In genomic region chr17:41777579-41778188, GRCh38 we compare ENCODE assay signal across 1 cellular context.
TF ChIP-seq lines count a peak whose summit lies in the region.

No MANE protein-coding gene starts in this region.

TF ChIP-seq in WTC11, 78 proteins besides CTCF, POLR2A, EP300 and RAD21 (continued from another document):
- TF ChIP-seq, protein P1, sequence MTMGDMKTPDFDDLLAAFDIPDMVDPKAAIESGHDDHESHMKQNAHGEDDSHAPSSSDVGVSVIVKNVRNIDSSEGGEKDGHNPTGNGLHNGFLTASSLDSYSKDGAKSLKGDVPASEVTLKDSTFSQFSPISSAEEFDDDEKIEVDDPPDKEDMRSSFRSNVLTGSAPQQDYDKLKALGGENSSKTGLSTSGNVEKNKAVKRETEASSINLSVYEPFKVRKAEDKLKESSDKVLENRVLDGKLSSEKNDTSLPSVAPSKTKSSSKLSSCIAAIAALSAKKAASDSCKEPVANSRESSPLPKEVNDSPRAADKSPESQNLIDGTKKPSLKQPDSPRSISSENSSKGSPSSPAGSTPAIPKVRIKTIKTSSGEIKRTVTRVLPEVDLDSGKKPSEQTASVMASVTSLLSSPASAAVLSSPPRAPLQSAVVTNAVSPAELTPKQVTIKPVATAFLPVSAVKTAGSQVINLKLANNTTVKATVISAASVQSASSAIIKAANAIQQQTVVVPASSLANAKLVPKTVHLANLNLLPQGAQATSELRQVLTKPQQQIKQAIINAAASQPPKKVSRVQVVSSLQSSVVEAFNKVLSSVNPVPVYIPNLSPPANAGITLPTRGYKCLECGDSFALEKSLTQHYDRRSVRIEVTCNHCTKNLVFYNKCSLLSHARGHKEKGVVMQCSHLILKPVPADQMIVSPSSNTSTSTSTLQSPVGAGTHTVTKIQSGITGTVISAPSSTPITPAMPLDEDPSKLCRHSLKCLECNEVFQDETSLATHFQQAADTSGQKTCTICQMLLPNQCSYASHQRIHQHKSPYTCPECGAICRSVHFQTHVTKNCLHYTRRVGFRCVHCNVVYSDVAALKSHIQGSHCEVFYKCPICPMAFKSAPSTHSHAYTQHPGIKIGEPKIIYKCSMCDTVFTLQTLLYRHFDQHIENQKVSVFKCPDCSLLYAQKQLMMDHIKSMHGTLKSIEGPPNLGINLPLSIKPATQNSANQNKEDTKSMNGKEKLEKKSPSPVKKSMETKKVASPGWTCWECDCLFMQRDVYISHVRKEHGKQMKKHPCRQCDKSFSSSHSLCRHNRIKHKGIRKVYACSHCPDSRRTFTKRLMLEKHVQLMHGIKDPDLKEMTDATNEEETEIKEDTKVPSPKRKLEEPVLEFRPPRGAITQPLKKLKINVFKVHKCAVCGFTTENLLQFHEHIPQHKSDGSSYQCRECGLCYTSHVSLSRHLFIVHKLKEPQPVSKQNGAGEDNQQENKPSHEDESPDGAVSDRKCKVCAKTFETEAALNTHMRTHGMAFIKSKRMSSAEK (CRISPR knock-in tag; IDR thresholded peaks at IDR 0.05; ENCODE audit: borderline replicate concordance) = no peak
- TF ChIP-seq NFATC4 (CRISPR knock-in tag; IDR thresholded peaks at IDR 0.05) = no peak
